ENCODE assay signal across 1 cellular context in genomic region chr9:77290373-77290772, GRCh38.
TF ChIP-seq lines count a peak whose summit lies in the region.

No MANE protein-coding gene starts in this region.

TF ChIP-seq in GM23338, 12 proteins besides CTCF, POLR2A, EP300 and RAD21 (continued from another document):
- TF ChIP-seq ZNF462 (CRISPR knock-in tag; IDR thresholded peaks at IDR 0.05) (no peak), ZNF114 (CRISPR knock-in tag; IDR thresholded peaks at IDR 0.05) (no peak), EZH2phosphoT487 (IDR thresholded peaks at IDR 0.05; ENCODE audit: unreplicated experiment) (no peak)
TF ChIP-seq in GM23338: peak in this region for 0.
